In the genomic region with DNA sequence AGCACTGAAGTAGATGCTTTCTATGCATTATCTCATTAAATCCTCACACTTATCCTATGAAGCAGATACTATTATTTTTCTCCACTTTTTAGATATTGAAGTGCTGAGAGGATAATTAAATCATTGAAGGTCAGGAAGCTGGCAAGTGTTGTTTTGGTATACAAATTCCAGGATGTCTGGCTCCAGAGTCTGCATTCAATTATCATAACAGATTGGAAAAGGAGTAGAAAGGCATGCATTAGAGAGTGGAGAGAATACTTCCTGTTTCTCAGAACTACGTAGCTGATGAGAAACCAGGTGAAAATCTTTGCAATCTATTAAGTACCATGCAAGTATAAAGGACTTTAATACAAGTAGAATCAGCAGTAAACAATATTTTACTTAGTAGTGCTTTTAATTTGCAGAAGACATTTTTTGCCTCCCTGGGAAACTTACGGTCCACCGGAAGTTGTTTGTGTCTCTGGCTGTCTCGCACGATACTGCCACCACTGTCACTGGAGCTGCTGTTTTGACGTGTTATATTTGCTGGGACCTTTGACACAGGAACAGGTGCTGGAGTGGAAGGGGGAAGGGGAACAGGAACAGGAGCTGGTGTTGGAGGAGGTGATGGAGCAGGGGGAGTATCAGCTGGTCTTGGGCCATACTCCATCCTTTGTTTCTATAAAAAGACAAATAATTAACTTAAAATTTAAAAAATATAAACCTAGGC, we compare ENCODE assay signal across 13 cellular contexts.
DNase-seq lines count a peak whose midpoint lies in the region; ATAC-seq and TF ChIP-seq lines count a peak whose summit lies in the region.
"Had no signal": no experiment of that assay in that cellular context is flagged by ENCODE, and none has a peak within 500 bp of the region (broad histone marks: within the 10 kb centered on the region; RNA-seq: fewer than 3 reads in every experiment).

No MANE protein-coding gene starts in this region.

- H3K36me3 ChIP-seq in heart left ventricle: peaks cover 0 to 13% (median 8%) of the 10 kb centered on the region in 9 donors
- H3K36me3 ChIP-seq in mucosa of descending colon (ENCODE audit: low read depth): no peaks in the 10 kb centered on the region
- no peaks in the 10 kb centered on the region for H3K36me3 ChIP-seq in uterus

- H3K27ac ChIP-seq in heart left ventricle (peak overlapping the region; percentile 34 to 90 (median 82)), uterus (peak overlapping the region; percentile 80 to 91), dorsolateral prefrontal cortex (peak overlapping the region in 25 of 59 donors; percentile 13 to 85 (median 52))

- no peak for TF ChIP-seq CTCF in heart left ventricle (IDR thresholded peaks at IDR 0.05)
- TF ChIP-seq CTCF in mucosa of descending colon (IDR thresholded peaks at IDR 0.05): no peak
- no peak for TF ChIP-seq CTCF in uterus (IDR thresholded peaks at IDR 0.05)
- no peak for TF ChIP-seq CTCF in dorsolateral prefrontal cortex (IDR thresholded peaks at IDR 0.05 in 54 of 56, conservative IDR thresholded peaks at IDR 0.05 in 2 of 56; ENCODE audit: low read depth in 1 of 56, partially characterized antibody in 56 of 56)

- H3K27me3 ChIP-seq in heart left ventricle: no peaks in the 10 kb centered on the region
- H3K27me3 ChIP-seq in uterus: no peaks in the 10 kb centered on the region
- no peaks in the 10 kb centered on the region for H3K27me3 ChIP-seq in dorsolateral prefrontal cortex

- intact Hi-C loops in heart left ventricle (cut with DNase I) (loop anchor here in 2 of 10 donors (5.0 to 10.0 kb wide), 2 partner anchors 154 to 156 kb away; a partner anchor contains a TSS), Right ventricle myocardium superior (cut with DNase I) (no loop called here), mucosa of descending colon (cut with DNase I, micrococcal nuclease) (no loop called here), uterus (cut with DNase I; ENCODE audit: low total_unique reads) (no loop called here), dorsolateral prefrontal cortex (cut with DNase I) (no loop called here)

- H3K9me3 ChIP-seq in heart left ventricle: no peaks in the 10 kb centered on the region
- no peaks in the 10 kb centered on the region for H3K9me3 ChIP-seq in mucosa of descending colon
- H3K9me3 ChIP-seq in uterus: no peaks in the 10 kb centered on the region

- ATAC-seq in heart left ventricle (no peak), Right ventricle myocardium superior (ENCODE audit: poor library complexity) (no peak), mucosa of descending colon (peak; percentile 27)
- ATAC-seq: effector memory CD8-positive, alpha-beta T cell had no signal

- H3K4me3 ChIP-seq in heart left ventricle (no peak overlapping the region), mucosa of descending colon (no peak overlapping the region), uterus (no peak overlapping the region), dorsolateral prefrontal cortex (no peak overlapping the region)

- WGBS in heart left ventricle, 4 donors: 48 to 76% (median 66%) methylated on average over 6 of the region's 6 CpGs

- peaks cover 0 to 65% (median 29%) of the 10 kb centered on the region in 12 donors for H3K4me1 ChIP-seq in heart left ventricle
- H3K4me1 ChIP-seq in mucosa of descending colon (ENCODE audit: low read depth): peaks cover 7% of the 10 kb centered on the region
- peaks cover 3 to 11% of the 10 kb centered on the region in 2 donors for H3K4me1 ChIP-seq in uterus

- DNase-seq in heart left ventricle (no peak), Right ventricle myocardium superior (no peak), astrocyte of the hippocampus (ENCODE audit: low read depth, low spot score) (peak; percentile 35), mucosa of descending colon (peak in 1 of 3 donors; percentile 10), uterus (no peak), NCI-H1048 (lab: John Stamatoyannopoulos, UW) (no peak), dorsolateral prefrontal cortex (no peak), NCI-H1694 treated with DMSO at 0.1 percent for 48 hours (lab: John Stamatoyannopoulos, UW) (no peak)
- DNase-seq: activated CD4-positive, CD25-positive, alpha-beta regulatory T cell treated with anti-CD3 and anti-CD28 coated beads, Interleukin-2, amount 50 U/mL, for 72 hours; activated T-cell treated with anti-CD3 and anti-CD28 coated beads, Interleukin-2, amount 50 U/mL, for 1 hour; amygdala; effector memory CD8-positive, alpha-beta T cell; NCI-H1930 had no signal

- TF ChIP-seq POLR2A in heart left ventricle (IDR thresholded peaks at IDR 0.05): no peak
- TF ChIP-seq POLR2A in uterus (IDR thresholded peaks at IDR 0.05): no peak
